In the genomic region with DNA sequence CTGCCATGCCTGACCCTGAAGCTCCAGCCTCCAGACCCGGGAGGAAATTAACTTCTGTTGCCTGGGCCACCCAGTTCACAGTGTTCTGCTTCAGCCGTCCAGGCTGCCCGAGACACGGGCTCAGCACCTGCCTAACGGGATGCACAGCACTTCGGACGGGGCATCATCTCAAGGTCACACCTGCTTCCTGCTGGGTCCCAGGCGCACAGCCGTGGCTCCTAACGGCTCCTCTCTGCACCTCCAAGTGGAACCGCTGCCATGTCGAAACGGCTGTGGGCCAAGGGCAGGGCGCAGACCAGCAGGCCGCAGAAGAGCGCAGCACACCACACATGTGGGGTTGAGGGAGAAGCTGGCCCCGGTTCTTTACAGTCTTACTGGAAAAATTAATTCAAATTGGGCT, we compare ENCODE assay signal across 30 cellular contexts.
"Had no signal": no experiment of that assay in that cellular context is flagged by ENCODE, and none has a peak within 500 bp of the region (broad histone marks: within the 10 kb centered on the region; RNA-seq: fewer than 3 reads in every experiment).

No MANE protein-coding gene starts in this region.

- H3K36me3 ChIP-seq: MG63, SJSA1 had no signal

- ATAC-seq: activated CD4-positive, CD25-positive, alpha-beta regulatory T cell treated with anti-CD3 and anti-CD28 coated beads, Interleukin-2, amount 50 U/mL, for 24 hours; activated CD8-positive, alpha-beta T cell treated with anti-CD3 and anti-CD28 coated beads, Interleukin-2, amount 10 ng/mL, durations not matched to agents 7 days and 5 days; activated naive CD4-positive, alpha-beta T cell treated with anti-CD3 and anti-CD28 coated beads, Interleukin-2, amount 50 U/mL, for 72 hours; activated naive CD8-positive, alpha-beta T cell treated with anti-CD3 and anti-CD28 coated beads, Interleukin-2, amount 50 U/mL, for 24 hours; body of pancreas; SK-N-SH treated with all-trans-retinoic acid at 6 μM for 48 hours had no signal

- H3K9me3 Mint-ChIP-seq: activated naive CD4-positive, alpha-beta T cell treated with anti-CD3 and anti-CD28 coated beads, Interleukin-2, amount 50 U/mL, for 72 hours; activated naive CD8-positive, alpha-beta T cell treated with anti-CD3 and anti-CD28 coated beads, Interleukin-2, amount 50 U/mL, for 24 hours had no signal

- H3K9me3 ChIP-seq: ascending aorta, body of pancreas, MG63, Peyer's patch, SJSA1 had no signal

- H3K4me3 ChIP-seq: ascending aorta, body of pancreas, MG63, Peyer's patch, SJSA1 had no signal

- DNase-seq: activated CD4-positive, alpha-beta T cell treated with anti-CD3 and anti-CD28 coated beads for 4 hours; activated CD4-positive, alpha-beta T cell treated with anti-CD3 and anti-CD28 coated beads, Interleukin-2, amount 50 U/mL, for 4 hours; activated CD8-positive, alpha-beta memory T cell treated with anti-CD3 and anti-CD28 coated beads, Interleukin-2, amount 50 U/mL, for 48 hours; activated CD8-positive, alpha-beta T cell treated with anti-CD3 and anti-CD28 coated beads, Interleukin-2, amount 10 ng/mL, durations not matched to agents 7 days and 5 days; activated naive CD4-positive, alpha-beta T cell treated with Interleukin-2 at 50 U/mL for 16 hours; activated naive CD8-positive, alpha-beta T cell treated with anti-CD3 and anti-CD28 coated beads, Interleukin-2, amount 50 U/mL, for 24 hours; activated T-cell treated with anti-CD3 and anti-CD28 coated beads, Interleukin-2, amount 50 U/mL, for 1 hour; amniotic stem cell; body of pancreas; MG63; MV-4-11; NCI-H1092 treated with DMSO at 0.1 percent for 48 hours; NCI-H1417 treated with DMSO at 0.1 percent for 48 hours; NCI-H1694; NCI-H2029; NCI-H2107; NCI-H2171 treated with DMSO at 0.1 percent for 48 hours; NCI-H226; NCI-H526 treated with DMSO at 0.1 percent for 48 hours; NCI-H82; OCI-M1; Peyer's patch; SHP77; SW 1271 had no signal

- H3K27me3 ChIP-seq: ascending aorta, body of pancreas, MG63, Peyer's patch, SJSA1 had no signal

- H3K27ac ChIP-seq: ascending aorta, body of pancreas, KMS-11, Peyer's patch, SJSA1 had no signal

- H3K4me3 Mint-ChIP-seq: activated CD8-positive, alpha-beta T cell treated with anti-CD3 and anti-CD28 coated beads, Interleukin-2, amount 10 ng/mL, durations not matched to agents 7 days and 5 days; activated naive CD8-positive, alpha-beta T cell treated with anti-CD3 and anti-CD28 coated beads, Interleukin-2, amount 50 U/mL, for 24 hours had no signal

- H3K4me1 ChIP-seq: ascending aorta, body of pancreas, Peyer's patch, SJSA1 had no signal

- H3K27ac Mint-ChIP-seq: activated CD8-positive, alpha-beta T cell treated with anti-CD3 and anti-CD28 coated beads, Interleukin-2, amount 10 ng/mL, durations not matched to agents 7 days and 5 days; activated naive CD4-positive, alpha-beta T cell treated with anti-CD3 and anti-CD28 coated beads, Interleukin-2, amount 50 U/mL, for 72 hours; activated naive CD8-positive, alpha-beta T cell treated with anti-CD3 and anti-CD28 coated beads, Interleukin-2, amount 50 U/mL, for 24 hours had no signal

- H3K9ac ChIP-seq: KMS-11 had no signal

- H3K27me3 Mint-ChIP-seq: activated naive CD8-positive, alpha-beta T cell treated with anti-CD3 and anti-CD28 coated beads, Interleukin-2, amount 50 U/mL, for 24 hours had no signal

- H3K4me2 ChIP-seq: KMS-11 had no signal
